8 cellular contexts compared by ENCODE assay signal in the genomic region with DNA sequence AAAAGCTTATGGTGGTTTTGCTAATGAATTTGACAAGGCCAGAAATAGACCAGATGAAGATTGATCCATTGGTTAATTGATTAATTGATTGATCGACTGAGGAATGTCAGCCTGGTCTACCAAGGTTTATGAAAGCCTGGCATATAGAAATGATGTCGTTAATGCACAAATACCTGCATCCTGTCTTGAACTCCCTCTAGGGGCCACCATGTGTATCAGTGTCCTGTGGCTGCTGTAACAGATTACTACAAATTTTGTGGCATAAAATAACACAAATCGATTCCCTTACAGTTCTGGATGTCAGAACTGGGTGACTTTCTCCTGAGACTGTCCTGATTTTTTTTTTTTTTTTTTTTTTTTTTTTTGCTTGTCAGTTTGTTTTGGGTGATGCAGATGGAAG.
DNase-seq lines count a peak whose midpoint lies in the region; ATAC-seq and TF ChIP-seq lines count a peak whose summit lies in the region.

No MANE protein-coding gene starts in this region.

- CTCF ChIA-PET in MCF 10A (lab: Yijun Ruan, JAX) = interaction anchor here (0.6 to 1.9 kb wide), 11 partner anchors 10 to 914 kb away, joined by 3 to 9 read pairs (median 4); no protein-coding TSS in a partner anchor

- H3K4me3 ChIP-seq in breast epithelium (no peak overlapping the region), NB4 (ENCODE audit: low read depth, low read length) (no peak overlapping the region), colonic mucosa (no peak overlapping the region)

- H3K4me1 ChIP-seq in breast epithelium = no peaks in the 10 kb centered on the region
- no peaks in the 10 kb centered on the region for H3K4me1 ChIP-seq in colonic mucosa

- no peak for TF ChIP-seq POLR2A in breast epithelium (IDR thresholded peaks at IDR 0.05)
- no peak for TF ChIP-seq POLR2A in NB4 (IDR thresholded peaks at IDR 0.05; ENCODE audit: extremely low read depth, insufficient read length)

- H3K27ac ChIP-seq in breast epithelium (no peak overlapping the region), colonic mucosa (no peak overlapping the region)

- POLR2A ChIA-PET in MCF 10A (lab: Yijun Ruan, JAX) = interaction anchor here (0.6 kb wide), 1 partner anchor 143 kb away, joined by 3 read pairs; no protein-coding TSS in a partner anchor

- no peaks in the 10 kb centered on the region for H3K9me3 Mint-ChIP-seq in MCF 10A (ENCODE audit: unreplicated experiment)
- H3K9me3 Mint-ChIP-seq in stimulated activated naive B cell treated with anti-CD40 and anti-IgM and Interleukin-4, amounts not matched to agents 10 μg/mL and 1 μg/mL and 100 μg/mL, for 72 hours = no peaks in the 10 kb centered on the region

- peaks cover 6% of the 10 kb centered on the region for H3K4me1 Mint-ChIP-seq in MCF 10A (ENCODE audit: insufficient read depth, unreplicated experiment)
- H3K4me1 Mint-ChIP-seq in stimulated activated naive B cell treated with anti-CD40 and anti-IgM and Interleukin-4, amounts not matched to agents 10 μg/mL and 1 μg/mL and 100 μg/mL, for 72 hours = peaks cover 0 to 9% of the 10 kb centered on the region in 2 donors

- H3K4me3 Mint-ChIP-seq in MCF 10A (ENCODE audit: unreplicated experiment) = no peak overlapping the region
- H3K4me3 Mint-ChIP-seq in stimulated activated naive B cell treated with anti-CD40 and anti-IgM and Interleukin-4, amounts not matched to agents 10 μg/mL and 1 μg/mL and 100 μg/mL, for 72 hours = no peak overlapping the region

- H3K27me3 ChIP-seq in breast epithelium (no peaks in the 10 kb centered on the region), colonic mucosa (no peaks in the 10 kb centered on the region)

- H3K36me3 Mint-ChIP-seq in MCF 10A (ENCODE audit: insufficient read depth, unreplicated experiment) = no peaks in the 10 kb centered on the region
- H3K36me3 Mint-ChIP-seq in stimulated activated naive B cell treated with anti-CD40 and anti-IgM and Interleukin-4, amounts not matched to agents 10 μg/mL and 1 μg/mL and 100 μg/mL, for 72 hours = no peaks in the 10 kb centered on the region

- H3K36me3 ChIP-seq in breast epithelium (no peaks in the 10 kb centered on the region), colonic mucosa (no peaks in the 10 kb centered on the region)

- TF ChIP-seq CTCF in MCF 10A (IDR thresholded peaks at IDR 0.05; ENCODE audit: unreplicated experiment) (peak; percentile 50), breast epithelium (IDR thresholded peaks at IDR 0.05) (no peak), NB4 (IDR thresholded peaks at IDR 0.05; ENCODE audit: low read depth, low read length) (peak; percentile 77), colonic mucosa (IDR thresholded peaks at IDR 0.05) (peak; percentile 41)

- BruUV-seq in MCF 10A (replicated peaks; lab: Mats Ljungman, UMichigan) = no TSS peak

- DNase-seq in MCF 10A (ENCODE audit: unreplicated experiment) (peak; percentile 25), breast epithelium (ENCODE audit: low spot score in 2 of 2) (no peak), NB4 (ENCODE audit: low read depth) (peak; percentile 47), colonic mucosa (no peak), HK-2 (ENCODE audit: unreplicated experiment) (no peak)
- DNase-seq in stimulated activated naive B cell treated with anti-CD40 and anti-IgM and Interleukin-4, amounts not matched to agents 10 μg/mL and 1 μg/mL and 100 μg/mL, for 72 hours = peak; percentile 4
- DNase-seq in activated effector memory CD4-positive, alpha-beta T cell treated with anti-CD3 and anti-CD28 coated beads, Interleukin-2, amount 50 U/mL, for 16 hours = no peak
- DNase-seq in effector CD8-positive, alpha-beta T cell (lab: John Stamatoyannopoulos, UW) = no peak

- H3K9me3 ChIP-seq in breast epithelium (no peaks in the 10 kb centered on the region), colonic mucosa (no peaks in the 10 kb centered on the region)

- ATAC-seq in stimulated activated naive B cell treated with anti-CD40 and anti-IgM and Interleukin-4, amounts not matched to agents 10 μg/mL and 1 μg/mL and 100 μg/mL, for 72 hours (replicated peaks) = peak; percentile 61 to 68

- no peak overlapping the region for H3K9ac ChIP-seq in colonic mucosa (ENCODE audit: low read depth in 2 of 2, low read length in 2 of 2)

- no peak overlapping the region for H3K27ac Mint-ChIP-seq in MCF 10A (ENCODE audit: low read depth, unreplicated experiment)
- H3K27ac Mint-ChIP-seq in stimulated activated naive B cell treated with anti-CD40 and anti-IgM and Interleukin-4, amounts not matched to agents 10 μg/mL and 1 μg/mL and 100 μg/mL, for 72 hours = no peak overlapping the region

- no peaks in the 10 kb centered on the region for H3K27me3 Mint-ChIP-seq in MCF 10A (ENCODE audit: insufficient read depth, unreplicated experiment)
- H3K27me3 Mint-ChIP-seq in stimulated activated naive B cell treated with anti-CD40 and anti-IgM and Interleukin-4, amounts not matched to agents 10 μg/mL and 1 μg/mL and 100 μg/mL, for 72 hours = no peaks in the 10 kb centered on the region

- intact Hi-C loops in MCF 10A (cut with micrococcal nuclease) = loop anchor here (5.0 kb wide), 1 partner anchor 555 kb away; a partner anchor contains a TSS
- intact Hi-C loops in breast epithelium (cut with DNase I; ENCODE audit: low total_unique reads) = no loop called here
- intact Hi-C loops in colonic mucosa (cut with DNase I) = no loop called here

Comparison
In these comparisons a context has a peak if more than half of its experiments do, and no peak if none do; other contexts are left out.
1. DNase-seq: peak in MCF 10A (single experiment), NB4 (single experiment) and stimulated activated naive B cell treated with anti-CD40 and anti-IgM and Interleukin-4, amounts not matched to agents 10 μg/mL and 1 μg/mL and 100 μg/mL, for 72 hours (single experiment); none in breast epithelium (0 of 2), colonic mucosa (single experiment), activated effector memory CD4-positive, alpha-beta T cell treated with anti-CD3 and anti-CD28 coated beads, Interleukin-2, amount 50 U/mL, for 16 hours (single experiment), HK-2 (single experiment) and effector CD8-positive, alpha-beta T cell (single experiment).
2. CTCF ChIP-seq: peak in MCF 10A (single experiment), NB4 (single experiment) and colonic mucosa (single experiment); none in breast epithelium (0 of 3).